ENCODE assay signal across 9 cellular contexts in the genomic region with DNA sequence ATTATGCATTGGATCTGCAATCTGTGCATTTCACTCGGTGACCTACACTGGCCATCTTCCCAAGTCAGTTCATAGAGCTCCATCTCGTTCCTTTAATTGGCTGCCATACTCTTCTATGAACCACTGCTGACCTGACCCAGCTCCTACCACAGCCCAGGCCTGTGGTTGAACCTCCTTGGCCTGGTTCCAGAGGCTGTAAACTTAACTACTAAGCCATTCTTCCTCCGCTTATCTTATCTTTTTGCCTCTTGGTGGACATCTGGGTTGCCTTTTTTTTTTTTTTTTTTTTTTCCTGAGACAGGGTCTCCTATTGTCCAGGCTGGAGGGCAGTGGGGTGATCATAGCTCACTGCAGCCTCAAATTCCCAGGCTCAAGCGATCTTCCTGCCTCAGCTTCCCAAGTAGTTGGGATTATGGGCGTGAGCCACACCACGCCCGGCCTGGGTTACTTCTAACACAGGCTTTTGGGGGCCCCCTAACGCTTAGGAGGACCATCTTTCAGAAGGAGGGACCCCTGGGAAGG. TPM values are rescaled to one million over a fixed set of nuclear protein-coding genes. Genes with fewer than 3 reads are reported as not detected.
A peak's percentile ranks its signal among the peaks of the same experiment; 100 is the strongest.
DNase-seq lines count a peak whose midpoint lies in the region; ATAC-seq and TF ChIP-seq lines count a peak whose summit lies in the region.
"Had no signal": no experiment of that assay in that cellular context is flagged by ENCODE, and none has a peak within 500 bp of the region (broad histone marks: within the 10 kb centered on the region; RNA-seq: fewer than 3 reads in every experiment).

No MANE protein-coding gene starts in this region.

- intact Hi-C loops in Calu3 (cut with micrococcal nuclease; ENCODE audit: unreplicated experiment): loop anchor here (1.0 to 5.0 kb wide), 3 partner anchors 81 to 417 kb away; no protein-coding TSS in a partner anchor

- in situ Hi-C loops in brain microvascular endothelial cell (cut with HindIII; ENCODE audit: low pct_ligation_motif_present, low sequenced_read_pairs): no loop called here

- H3K27me3 Mint-ChIP-seq in Calu3 (ENCODE audit: unreplicated experiment): no peaks in the 10 kb centered on the region
- H3K27me3 Mint-ChIP-seq in stimulated activated memory B cell treated with anti-CD40 and anti-IgM and Interleukin-4, amounts not matched to agents 10 μg/mL and 1 μg/mL and 100 μg/mL, for 72 hours: peaks cover 13% of the 10 kb centered on the region
- H3K27me3 Mint-ChIP-seq in immature natural killer cell (ENCODE audit: low read depth in 3 of 3): peaks cover 2 to 4% (median 2%) of the 10 kb centered on the region in 3 donors

- peak; percentile 41 for DNase-seq in Calu3
- DNase-seq in LoVo (ENCODE audit: low spot score): peak; percentile 75
- peak; percentile 40 for DNase-seq in brain microvascular endothelial cell
- no peak for DNase-seq in immature natural killer cell

- ATAC-seq in stimulated activated memory B cell treated with anti-CD40 and anti-IgM and Interleukin-4, amounts not matched to agents 10 μg/mL and 1 μg/mL and 100 μg/mL, for 72 hours: no peak
- ATAC-seq in HG02642 (IDR thresholded peaks at IDR 0.05; ENCODE audit: poor library complexity, unreplicated experiment): no peak
- ATAC-seq in GM21423 (IDR thresholded peaks at IDR 0.05; ENCODE audit: unreplicated experiment): no peak

- H3K36me3 Mint-ChIP-seq in Calu3 (ENCODE audit: insufficient read depth, unreplicated experiment): peaks cover 15% of the 10 kb centered on the region
- peaks cover 15% of the 10 kb centered on the region for H3K36me3 Mint-ChIP-seq in stimulated activated memory B cell treated with anti-CD40 and anti-IgM and Interleukin-4, amounts not matched to agents 10 μg/mL and 1 μg/mL and 100 μg/mL, for 72 hours
- H3K36me3 Mint-ChIP-seq in immature natural killer cell: peaks cover 3 to 12% (median 7%) of the 10 kb centered on the region in 3 donors

- H3K4me1 ChIP-seq in muscle layer of duodenum (ENCODE audit: control insufficient read depth in 1 of 2, insufficient read depth in 2 of 2, low read length in 2 of 2): peaks cover 7 to 11% of the 10 kb centered on the region in 2 donors

- CTCF ChIA-PET in Calu3 (lab: Charles Lee): interaction anchor here (0.6 to 2.3 kb wide), 19 partner anchors 9 to 417 kb away, joined by 3 to 14 read pairs (median 5); partner anchors contain the start of gene TMC7

- H3K27ac Mint-ChIP-seq in Calu3 (ENCODE audit: unreplicated experiment) (no peak overlapping the region), immature natural killer cell (no peak overlapping the region)
- no peak overlapping the region for H3K27ac Mint-ChIP-seq in stimulated activated memory B cell treated with anti-CD40 and anti-IgM and Interleukin-4, amounts not matched to agents 10 μg/mL and 1 μg/mL and 100 μg/mL, for 72 hours
- H3K27ac Mint-ChIP-seq: activated naive CD8-positive, alpha-beta T cell treated with anti-CD3 and anti-CD28 coated beads, Interleukin-2, amount 10 ng/mL, durations not matched to agents 7 days and 5 days had no signal

- peak overlapping the region; percentile 71 for H3K4me3 Mint-ChIP-seq in Calu3 (ENCODE audit: low read depth, unreplicated experiment)
- no peak overlapping the region for H3K4me3 Mint-ChIP-seq in stimulated activated memory B cell treated with anti-CD40 and anti-IgM and Interleukin-4, amounts not matched to agents 10 μg/mL and 1 μg/mL and 100 μg/mL, for 72 hours
- no peak overlapping the region for H3K4me3 Mint-ChIP-seq in immature natural killer cell

- H3K9me3 Mint-ChIP-seq in Calu3 (ENCODE audit: low read depth, unreplicated experiment) (no peaks in the 10 kb centered on the region), immature natural killer cell (no peaks in the 10 kb centered on the region)
- H3K9me3 Mint-ChIP-seq in stimulated activated memory B cell treated with anti-CD40 and anti-IgM and Interleukin-4, amounts not matched to agents 10 μg/mL and 1 μg/mL and 100 μg/mL, for 72 hours: no peaks in the 10 kb centered on the region

- TF ChIP-seq CTCF in Calu3 (IDR thresholded peaks at IDR 0.05; ENCODE audit: unreplicated experiment): no peak
- no peak for TF ChIP-seq CTCF in brain microvascular endothelial cell (IDR thresholded peaks at IDR 0.05; ENCODE audit: low read depth, low read length, missing control alignments)

- H3K27me3 ChIP-seq in brain microvascular endothelial cell (replicated peaks): no peaks in the 10 kb centered on the region
- H3K27me3 ChIP-seq in muscle layer of duodenum (ENCODE audit: low read depth, low read length): no peaks in the 10 kb centered on the region

- BruUV-seq in Calu3 (replicated peaks; lab: Mats Ljungman, UMichigan): TSS peak; percentile 61

- H3K4me3 ChIP-seq in brain microvascular endothelial cell (ENCODE audit: low read depth, low read length): no peak overlapping the region
- peak overlapping the region; percentile 67 to 69 for H3K4me3 ChIP-seq in muscle layer of duodenum (ENCODE audit: low read depth in 1 of 2, low read length in 2 of 2)

- peaks cover 16% of the 10 kb centered on the region for H3K4me1 Mint-ChIP-seq in Calu3 (ENCODE audit: low read depth, unreplicated experiment)
- peaks cover 12% of the 10 kb centered on the region for H3K4me1 Mint-ChIP-seq in stimulated activated memory B cell treated with anti-CD40 and anti-IgM and Interleukin-4, amounts not matched to agents 10 μg/mL and 1 μg/mL and 100 μg/mL, for 72 hours
- peaks cover 5 to 8% of the 10 kb centered on the region in 2 donors for H3K4me1 Mint-ChIP-seq in immature natural killer cell

- H3K9me3 ChIP-seq in muscle layer of duodenum (ENCODE audit: control insufficient read depth in 1 of 2, low read length in 2 of 2): no peaks in the 10 kb centered on the region

- no peak overlapping the region for H3K27ac ChIP-seq in brain microvascular endothelial cell
- no peak overlapping the region for H3K27ac ChIP-seq in muscle layer of duodenum (ENCODE audit: low read length)

- H3K36me3 ChIP-seq in brain microvascular endothelial cell (replicated peaks): no peaks in the 10 kb centered on the region
- peaks cover 0 to 7% of the 10 kb centered on the region in 2 donors for H3K36me3 ChIP-seq in muscle layer of duodenum (ENCODE audit: control insufficient read depth in 1 of 2, insufficient read depth in 2 of 2, low read length in 2 of 2)

RNA-seq across cellular contexts. Expression of gene COQ7, which starts 18.3 kb away (rescaled TPM):
- 24.3 and 28.5 TPM in 2 replicates for total RNA-seq in Calu3 (2022)
- 10 to 100 TPM; 14.3 to 16.6 (median 14.8) TPM for polyA plus RNA-seq in immature natural killer cell

RNA-seq across cellular contexts. Expression of gene ITPRIPL2, which starts 28.0 kb away (rescaled TPM):
- total RNA-seq in Calu3 (2022): 73.1 and 86.0 TPM in 2 replicates
- under 1 TPM in 2 of 3 donors, not detected in 1; 0.59 to 0.90 TPM for polyA plus RNA-seq in immature natural killer cell

Comparison
In these comparisons a context has a peak if more than half of its experiments do, and no peak if none do; other contexts are left out.
1. DNase-seq: peak in Calu3 (single experiment), LoVo (single experiment) and brain microvascular endothelial cell (single experiment); none in immature natural killer cell (0 of 3).